9 cellular contexts compared by ENCODE assay signal in the genomic region with DNA sequence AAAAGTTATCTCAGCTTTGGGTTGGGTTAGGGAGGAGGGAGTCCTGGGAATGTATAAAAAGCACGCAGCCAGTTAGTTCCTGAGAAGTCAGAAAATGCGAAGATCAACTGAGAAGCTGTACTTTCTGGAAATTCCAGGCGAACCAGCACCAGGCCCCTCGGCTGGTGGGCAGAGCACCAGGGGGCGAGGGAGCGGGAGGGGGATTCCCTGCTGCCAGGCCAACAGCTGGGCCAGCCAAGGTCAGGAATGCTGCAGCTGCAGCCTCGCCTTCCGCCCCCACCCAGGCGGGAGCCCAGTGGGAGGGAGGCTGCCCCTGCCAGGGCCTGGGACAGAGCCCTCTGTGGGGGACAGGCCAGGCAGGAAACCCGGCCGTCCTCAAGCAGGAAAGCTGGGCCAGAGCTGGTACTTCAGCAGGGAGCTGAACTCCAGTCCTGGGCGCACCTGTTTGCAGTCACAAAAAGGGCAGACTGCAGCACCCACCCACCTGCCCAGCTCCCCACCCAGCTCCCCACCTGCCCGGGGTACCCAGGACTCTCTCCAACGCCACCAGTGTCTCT. TPM values are rescaled to one million over a fixed set of nuclear protein-coding genes. Genes with fewer than 3 reads are reported as not detected.
A peak's percentile ranks its signal among the peaks of the same experiment; 100 is the strongest.
DNase-seq lines count a peak whose midpoint lies in the region; ATAC-seq and TF ChIP-seq lines count a peak whose summit lies in the region.
"Had no signal": no experiment of that assay in that cellular context is flagged by ENCODE, and none has a peak within 500 bp of the region (broad histone marks: within the 10 kb centered on the region; RNA-seq: fewer than 3 reads in every experiment).

No MANE protein-coding gene starts in this region.

- POLR2A ChIA-PET in activated B cell treated with CpG ODN at 0.5 μM for 24 hours (lab: Charles Lee): interaction anchor here (0.6 to 4.3 kb wide), 14 partner anchors 9 to 162 kb away, joined by 3 to 97 read pairs (median 5); no protein-coding TSS in a partner anchor

- CTCF ChIA-PET in activated B cell treated with CpG ODN at 0.5 μM for 24 hours (lab: Charles Lee): interaction anchor here (0.9 to 2.4 kb wide), 11 partner anchors 9 to 174 kb away, joined by 3 to 17 read pairs (median 4); no protein-coding TSS in a partner anchor

- H4K20me1 ChIP-seq in hepatocyte (ENCODE audit: insufficient read depth, poor library complexity, severe bottlenecking) (peaks cover 35% of the 10 kb centered on the region), smooth muscle cell (ENCODE audit: low read depth) (peaks cover 91% of the 10 kb centered on the region)

- H3K4me3 ChIP-seq in hepatocyte (no peak overlapping the region), smooth muscle cell (peak overlapping the region; percentile 17)

- TF ChIP-seq CTCF in activated B cell treated with CpG ODN at 0.5 μM for 24 hours (IDR thresholded peaks at IDR 0.05): no peak
- no peak for TF ChIP-seq CTCF in hepatocyte (IDR thresholded peaks at IDR 0.05; ENCODE audit: poor library complexity)
- TF ChIP-seq CTCF in smooth muscle cell (IDR thresholded peaks at IDR 0.05; ENCODE audit: borderline replicate concordance, insufficient read depth, poor library complexity, severe bottlenecking): no peak

- intact Hi-C loops in activated B cell treated with CpG ODN at 0.5 μM for 24 hours (cut with micrococcal nuclease): loop anchor here (2.0 to 10.0 kb wide), 2 partner anchors 36 to 108 kb away; a partner anchor contains a TSS

- H3K79me2 ChIP-seq in hepatocyte (peaks cover 82% of the 10 kb centered on the region), smooth muscle cell (ENCODE audit: low read depth) (peaks cover 83% of the 10 kb centered on the region)

- H3K36me3 ChIP-seq in hepatocyte (replicated peaks; ENCODE audit: insufficient read depth, low read depth) (no peaks in the 10 kb centered on the region), smooth muscle cell (ENCODE audit: low read depth) (no peaks in the 10 kb centered on the region)

- no peaks in the 10 kb centered on the region for H3K9me3 ChIP-seq in hepatocyte (ENCODE audit: low read depth)
- H3K9me3 ChIP-seq in smooth muscle cell (replicated peaks; ENCODE audit: low read depth): no peaks in the 10 kb centered on the region

- peaks cover 41% of the 10 kb centered on the region for H3K4me1 ChIP-seq in hepatocyte (ENCODE audit: insufficient read depth)
- peaks cover 32% of the 10 kb centered on the region for H3K4me1 ChIP-seq in smooth muscle cell (ENCODE audit: low read depth)

- H3K27ac ChIP-seq in hepatocyte: peak overlapping the region; percentile 91
- peak overlapping the region; percentile 94 for H3K27ac ChIP-seq in smooth muscle cell (ENCODE audit: low read depth)

- peaks cover 76% of the 10 kb centered on the region for H3K4me1 Mint-ChIP-seq in activated B cell treated with CpG ODN at 0.5 μM for 24 hours

- peak overlapping the region; percentile 82 for H3K9ac ChIP-seq in smooth muscle cell (ENCODE audit: low read depth)

- peak overlapping the region; percentile 75 for H3K4me2 ChIP-seq in hepatocyte
- H3K4me2 ChIP-seq in smooth muscle cell: peak overlapping the region; percentile 85

- no peaks in the 10 kb centered on the region for H3K27me3 ChIP-seq in hepatocyte
- H3K27me3 ChIP-seq in smooth muscle cell (ENCODE audit: low read depth): no peaks in the 10 kb centered on the region
- H3K27me3 ChIP-seq: dorsolateral prefrontal cortex had no signal

- ATAC-seq in activated B cell treated with CpG ODN at 0.5 μM for 24 hours (ENCODE audit: low read depth): peak; percentile 9

- 56% methylated on average over 12 of the region's 14 CpGs for WGBS in hepatocyte (ENCODE audit: low lambda C conversion rate, missing lambda C conversion rate)
- WGBS in smooth muscle cell (ENCODE audit: low lambda C conversion rate): 26% methylated on average over 14 of the region's 14 CpGs

- H3K9me2 ChIP-seq in hepatocyte (replicated peaks; ENCODE audit: insufficient read depth): no peaks in the 10 kb centered on the region

- H3K4me3 Mint-ChIP-seq in activated B cell treated with CpG ODN at 0.5 μM for 24 hours: peak overlapping the region; percentile 86

- DNase-seq in activated B cell treated with CpG ODN at 0.5 μM for 24 hours (no peak), hepatocyte (ENCODE audit: low spot score) (peak; percentile 51), smooth muscle cell (lab: John Stamatoyannopoulos, UW; ENCODE audit: unreplicated experiment) (peak; percentile 28), HUDEP-2 (lab: John Stamatoyannopoulos, UW; ENCODE audit: unreplicated experiment in 76 of 76) (no peak), OCI-M1 (lab: John Stamatoyannopoulos, UW) (no peak), GF-D8 (lab: John Stamatoyannopoulos, UW) (no peak), SHP77 (lab: John Stamatoyannopoulos, UW) (no peak)

- no peaks in the 10 kb centered on the region for H3K9me3 Mint-ChIP-seq in activated B cell treated with CpG ODN at 0.5 μM for 24 hours

- no peak overlapping the region for H2AFZ ChIP-seq in hepatocyte
- H2AFZ ChIP-seq in smooth muscle cell (ENCODE audit: low read depth): no peak overlapping the region

- peak overlapping the region; percentile 96 for H3K27ac Mint-ChIP-seq in activated B cell treated with CpG ODN at 0.5 μM for 24 hours

- H3F3A ChIP-seq in smooth muscle cell (ENCODE audit: low read depth): peaks cover 17% of the 10 kb centered on the region

- no peaks in the 10 kb centered on the region for H3K27me3 Mint-ChIP-seq in activated B cell treated with CpG ODN at 0.5 μM for 24 hours

- TF ChIP-seq POLR2A in GM18526 (IDR thresholded peaks at IDR 0.05; ENCODE audit: extremely low read depth, insufficient read length): peak; percentile 34

- peaks cover 3% of the 10 kb centered on the region for H3K36me3 Mint-ChIP-seq in activated B cell treated with CpG ODN at 0.5 μM for 24 hours (ENCODE audit: low read depth)

RNA-seq across cellular contexts. Expression of a gene that starts 35.5 kb away (rescaled TPM):
- 92.9 and 99.6 TPM in 2 replicates for total RNA-seq in activated B cell treated with CpG ODN at 0.5 μM for 24 hours
- total RNA-seq in hepatocyte: 22.2 and 24.9 TPM in 2 replicates
- 27.5 and 27.7 TPM in 2 replicates for polyA plus RNA-seq in hepatocyte
- total RNA-seq in smooth muscle cell: 26.2 and 27.4 TPM in 2 replicates
- 35.3 and 59.4 TPM in 2 replicates for polyA plus RNA-seq in smooth muscle cell

Comparison
In these comparisons a context has a peak if more than half of its experiments do, and no peak if none do; other contexts are left out.
1. DNase-seq: peak in hepatocyte (single experiment) and smooth muscle cell (single experiment); none in activated B cell treated with CpG ODN at 0.5 μM for 24 hours (single experiment), HUDEP-2 (0 of 76), OCI-M1 (single experiment), GF-D8 (single experiment) and SHP77 (0 of 2).